Comparison of ENCODE assay signal across 14 cellular contexts in genomic region chr2:109699646-109700045, GRCh38.
A peak's percentile ranks its signal among the peaks of the same experiment; 100 is the strongest.
DNase-seq lines count a peak whose midpoint lies in the region; ATAC-seq and TF ChIP-seq lines count a peak whose summit lies in the region.
"Had no signal": no experiment of that assay in that cellular context is flagged by ENCODE, and none has a peak within 500 bp of the region (broad histone marks: within the 10 kb centered on the region; RNA-seq: fewer than 3 reads in every experiment).

No MANE protein-coding gene starts in this region.

- H3K9me2 ChIP-seq in PC-9 (ENCODE audit: insufficient read depth) = no peaks in the 10 kb centered on the region

- peak overlapping the region in 1 of 2 experiments; percentile 60 for H3K4ac ChIP-seq in mesenchymal stem cell (ENCODE audit: low read depth in 1 of 2, low read length in 2 of 2)

- no peak overlapping the region for H3K23ac ChIP-seq in mesenchymal stem cell (ENCODE audit: low read length in 2 of 2)

- H2BK120ac ChIP-seq in mesenchymal stem cell (ENCODE audit: low read depth, low read length) = peak overlapping the region; percentile 19

- no peak overlapping the region for H3K9ac ChIP-seq in mesenchymal stem cell (ENCODE audit: low read length)
- H3K9ac ChIP-seq in stomach smooth muscle (ENCODE audit: low read length in 2 of 2) = peak overlapping the region in 1 of 2 donors; percentile 10
- H3K9ac ChIP-seq: BLaER1 treated with 17β-estradiol and CSF1 and Interleukin-3, amounts not matched to agents 10 nM and 100 nM had no signal

- H2AFZ ChIP-seq in PC-9 (no peak overlapping the region), mesenchymal stem cell (ENCODE audit: low read depth, low read length) (peak overlapping the region; percentile 84)

- H3K4me3 ChIP-seq in PC-9 = no peak overlapping the region
- H3K4me3 ChIP-seq in mesenchymal stem cell (ENCODE audit: insufficient read depth in 1 of 2, low read depth in 1 of 2, low read length in 2 of 2) = no peak overlapping the region
- peak overlapping the region; percentile 23 to 52 for H3K4me3 ChIP-seq in stomach smooth muscle (ENCODE audit: low read length in 2 of 2)
- H3K4me3 ChIP-seq: BLaER1 treated with 17β-estradiol and CSF1 and Interleukin-3, amounts not matched to agents 10 nM and 100 nM had no signal

- H3K27ac ChIP-seq in PC-9 (peak overlapping the region; percentile 83), epithelial cell of prostate (peak overlapping the region; percentile 100), mesenchymal stem cell (ENCODE audit: low read length, poor library complexity, severe bottlenecking) (no peak overlapping the region), stomach smooth muscle (ENCODE audit: low read length) (peak overlapping the region; percentile 46)
- H3K27ac ChIP-seq: BLaER1 treated with 17β-estradiol and CSF1 and Interleukin-3, amounts not matched to agents 10 nM and 100 nM had no signal

- TF ChIP-seq CTCF in PC-9 (conservative IDR thresholded peaks at IDR 0.05) = no peak

- H3K27me3 ChIP-seq in PC-9 (ENCODE audit: insufficient read depth, low read depth) (no peaks in the 10 kb centered on the region), mesenchymal stem cell (ENCODE audit: control insufficient read depth in 1 of 2, insufficient read depth in 1 of 2, low read length in 2 of 2) (peaks cover 0 to 15% of the 10 kb centered on the region in 2 experiments), stomach smooth muscle (ENCODE audit: control insufficient read depth in 1 of 2, insufficient read depth in 2 of 2, low read length in 2 of 2) (no peaks in the 10 kb centered on the region)
- H3K27me3 ChIP-seq: BLaER1 treated with 17β-estradiol and CSF1 and Interleukin-3, amounts not matched to agents 10 nM and 100 nM had no signal

- DNase-seq in PC-9 = no peak
- DNase-seq in epithelial cell of prostate (ENCODE audit: low read depth, low spot score) = no peak
- peak; percentile 53 for DNase-seq in mesenchymal stem cell
- no peak for DNase-seq in activated CD4-positive, CD25-positive, alpha-beta regulatory T cell treated with anti-CD3 and anti-CD28 coated beads, Interleukin-2, amount 50 U/mL, for 72 hours
- DNase-seq in glomerular visceral epithelial cell (ENCODE audit: extremely low spot score) = no peak
- DNase-seq in NCI-H1092 treated with DMSO at 0.1 percent for 48 hours (lab: John Stamatoyannopoulos, UW) = no peak
- DNase-seq: activated CD4-positive, alpha-beta T cell treated with anti-CD3 and anti-CD28 coated beads for 48 hours; cortex of kidney; GDM1; NCI-H1436; stimulated activated CD4-positive, alpha-beta T cell treated with anti-CD3 and anti-CD28 coated beads, Interleukin-12 subunit alpha, Interleukin-12 subunit beta, amount 100 ng/mL, for 4 hours had no signal

- no peak overlapping the region for H3K14ac ChIP-seq in mesenchymal stem cell (ENCODE audit: low read length in 2 of 2)

- H3K9me3 ChIP-seq in PC-9 (ENCODE audit: insufficient read depth, low read depth) = no peaks in the 10 kb centered on the region
- H3K9me3 ChIP-seq in mesenchymal stem cell (ENCODE audit: control insufficient read depth, low read length) = no peaks in the 10 kb centered on the region
- no peaks in the 10 kb centered on the region for H3K9me3 ChIP-seq in stomach smooth muscle (ENCODE audit: control insufficient read depth in 2 of 2, low read length in 2 of 2)
- H3K9me3 ChIP-seq: BLaER1 treated with 17β-estradiol and CSF1 and Interleukin-3, amounts not matched to agents 10 nM and 100 nM had no signal

- intact Hi-C loops in PC-9 (cut with micrococcal nuclease; ENCODE audit: unreplicated experiment) = loop anchor here (1.0 to 10.0 kb wide), 4 partner anchors 55 to 142 kb away; partner anchors contain the start of gene SOWAHC

- H2BK5ac ChIP-seq in mesenchymal stem cell (ENCODE audit: low read depth, low read length, poor library complexity, severe bottlenecking) = no peak overlapping the region

- H3K18ac ChIP-seq in mesenchymal stem cell (ENCODE audit: low read depth in 1 of 2, low read length in 2 of 2) = peak overlapping the region; percentile 29 to 62

- H2BK12ac ChIP-seq in mesenchymal stem cell (ENCODE audit: low read length in 2 of 2) = peak overlapping the region; percentile 50 to 66

- H3K36me3 ChIP-seq in PC-9 (ENCODE audit: low read depth) (no peaks in the 10 kb centered on the region), mesenchymal stem cell (ENCODE audit: control insufficient read depth in 1 of 2, insufficient read depth in 2 of 2, low read depth in 1 of 2, low read length in 2 of 2) (no peaks in the 10 kb centered on the region), stomach smooth muscle (ENCODE audit: control insufficient read depth in 2 of 2, insufficient read depth in 2 of 2, low read length in 2 of 2) (no peaks in the 10 kb centered on the region)
- H3K36me3 ChIP-seq: BLaER1 treated with 17β-estradiol and CSF1 and Interleukin-3, amounts not matched to agents 10 nM and 100 nM had no signal

- H2AK5ac ChIP-seq in mesenchymal stem cell (ENCODE audit: low read length, severe bottlenecking) = peak overlapping the region; percentile 73

- H4K91ac ChIP-seq in mesenchymal stem cell (ENCODE audit: low read length) = peak overlapping the region; percentile 86

- no TSS peak for BruUV-seq in PC-9 (replicated peaks; lab: Mats Ljungman, UMichigan)

- no peaks in the 10 kb centered on the region for H3K79me1 ChIP-seq in mesenchymal stem cell (replicated peaks; ENCODE audit: low read length, poor library complexity, severe bottlenecking)

- peak overlapping the region; percentile 80 for H4K8ac ChIP-seq in mesenchymal stem cell (ENCODE audit: low read length)

- peak overlapping the region; percentile 7 for H2BK15ac ChIP-seq in mesenchymal stem cell (ENCODE audit: low read depth, poor library complexity, severe bottlenecking)

- H3K79me2 ChIP-seq in PC-9 (ENCODE audit: low read depth) = no peaks in the 10 kb centered on the region

- H3K4me1 ChIP-seq in PC-9 (replicated peaks; ENCODE audit: insufficient read depth) = peaks cover 69% of the 10 kb centered on the region
- H3K4me1 ChIP-seq in mesenchymal stem cell (ENCODE audit: control insufficient read depth, insufficient read depth, low read depth, low read length) = peaks cover 7% of the 10 kb centered on the region
- H3K4me1 ChIP-seq in stomach smooth muscle (ENCODE audit: control insufficient read depth, insufficient read depth, low read length) = peaks cover 20% of the 10 kb centered on the region
- H3K4me1 ChIP-seq: BLaER1 treated with 17β-estradiol and CSF1 and Interleukin-3, amounts not matched to agents 10 nM and 100 nM had no signal

- H3K4me2 ChIP-seq in PC-9 = peak overlapping the region; percentile 69
- H3K4me2 ChIP-seq in mesenchymal stem cell (ENCODE audit: low read length, poor library complexity, severe bottlenecking) = no peak overlapping the region
- H3K4me2 ChIP-seq: BLaER1 treated with 17β-estradiol and CSF1 and Interleukin-3, amounts not matched to agents 10 nM and 100 nM had no signal

- CTCF ChIA-PET in PC-9 (lab: Charles Lee) = no interaction called here

- H3F3A ChIP-seq in PC-9 (ENCODE audit: insufficient read depth, low read depth) = peaks cover 32% of the 10 kb centered on the region

- ATAC-seq in HG03045 (IDR thresholded peaks at IDR 0.05; ENCODE audit: unreplicated experiment) = no peak

- WGBS in mesenchymal stem cell = 10% methylated on average over 7 of the region's 7 CpGs

- H4K20me1 ChIP-seq in PC-9 (ENCODE audit: insufficient read depth) = no peaks in the 10 kb centered on the region
- H4K20me1 ChIP-seq: BLaER1 treated with 17β-estradiol and CSF1 and Interleukin-3, amounts not matched to agents 10 nM and 100 nM had no signal

- POLR2A ChIA-PET in PC-9 (lab: Charles Lee; ENCODE audit: unreplicated experiment) = interaction anchor here (1.0 kb wide), 1 partner anchor 9 kb away, joined by 3 read pairs; no protein-coding TSS in a partner anchor

Comparison
In these comparisons a context has a peak if more than half of its experiments do, and no peak if none do; other contexts are left out.
1. H3K4me3 ChIP-seq: peak in stomach smooth muscle (2 of 2); none in PC-9 (single experiment) and mesenchymal stem cell (0 of 2).